ENCODE assay signal across 2 cellular contexts in genomic region chr9:124858330-124859046, GRCh38.
TF ChIP-seq lines count a peak whose summit lies in the region.

No MANE protein-coding gene starts in this region.

TF ChIP-seq in HepG2, 621 proteins besides CTCF, POLR2A, EP300 and RAD21:
- TF ChIP-seq HCFC1 (IDR thresholded peaks at IDR 0.05; ENCODE audit: low read depth, low read length) = no peak
- peak; percentile 38 for TF ChIP-seq RBM22 (optimal IDR thresholded peaks at IDR 0.05; ENCODE audit: low read length)
- TF ChIP-seq ZNF687 (CRISPR knock-in tag; IDR thresholded peaks at IDR 0.05) = peak; percentile 24; the same call in 1 of the 2 replicates
- TF ChIP-seq KLF12 (CRISPR knock-in tag; IDR thresholded peaks at IDR 0.05; ENCODE audit: borderline replicate concordance) = no peak
- TF ChIP-seq HNRNPL (IDR thresholded peaks at IDR 0.05; ENCODE audit: low read depth, low read length) = 0 out of 2 replicates have a peak, but pooled peaks have one; percentile 30
- peak; percentile 29; the same call in 1 of the 2 replicates for TF ChIP-seq RBFOX2 (IDR thresholded peaks at IDR 0.05; ENCODE audit: low read depth, low read length)

TF ChIP-seq in H1, 55 proteins besides CTCF, POLR2A, EP300 and RAD21:
- TF ChIP-seq CHD2 (IDR thresholded peaks at IDR 0.05; ENCODE audit: low read length) (no peak), POLR2AphosphoS5 (IDR thresholded peaks at IDR 0.05; ENCODE audit: low read depth, low read length) (peak; percentile 73; the same call in 1 of the 2 replicates), SIN3A (conservative IDR thresholded peaks at IDR 0.05 in 1 of 2, IDR thresholded peaks at IDR 0.05 in 1 of 2; ENCODE audit: low read depth in 1 of 2, low read length in 2 of 2) (no peak), RNF2 (IDR thresholded peaks at IDR 0.05; ENCODE audit: borderline replicate concordance, low read depth, low read length, missing control alignments, poor library complexity, severe bottlenecking) (no peak)
